In the genomic region with DNA sequence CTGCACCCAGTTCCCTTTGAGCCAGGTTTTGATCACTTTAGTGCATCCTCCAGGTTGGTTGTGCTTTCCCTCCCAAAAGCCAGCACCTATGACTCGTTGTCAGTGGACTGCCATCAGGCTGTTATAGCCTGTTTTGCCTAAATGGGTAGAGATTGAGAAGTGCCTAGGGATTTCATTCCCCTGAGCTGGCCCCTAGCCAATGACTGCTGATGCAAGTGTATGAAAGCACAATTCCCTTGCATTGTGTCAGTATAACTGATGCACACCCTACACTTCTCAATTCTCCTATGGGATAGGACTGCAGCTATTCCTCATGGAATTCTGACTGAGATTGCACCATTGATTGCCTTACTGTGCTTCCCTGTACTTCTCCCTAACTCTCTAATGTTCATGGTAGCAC, we compare ENCODE assay signal across 1 cellular context.
TF ChIP-seq lines count a peak whose summit lies in the region.

No MANE protein-coding gene starts in this region.

TF ChIP-seq in HEK293, 187 proteins besides CTCF, POLR2A, EP300 and RAD21 (continued from another document):
- no peak for TF ChIP-seq ZNF623 (tag by site-specific recombination; IDR thresholded peaks at IDR 0.05)
- TF ChIP-seq ZBTB20 (tag by site-specific recombination; IDR thresholded peaks at IDR 0.05): no peak
- peak; percentile 38; the same call in 1 of the 2 replicates for TF ChIP-seq ZBTB48 (tag by site-specific recombination; IDR thresholded peaks at IDR 0.05)
